ENCODE assay signal across 22 cellular contexts in the genomic region with DNA sequence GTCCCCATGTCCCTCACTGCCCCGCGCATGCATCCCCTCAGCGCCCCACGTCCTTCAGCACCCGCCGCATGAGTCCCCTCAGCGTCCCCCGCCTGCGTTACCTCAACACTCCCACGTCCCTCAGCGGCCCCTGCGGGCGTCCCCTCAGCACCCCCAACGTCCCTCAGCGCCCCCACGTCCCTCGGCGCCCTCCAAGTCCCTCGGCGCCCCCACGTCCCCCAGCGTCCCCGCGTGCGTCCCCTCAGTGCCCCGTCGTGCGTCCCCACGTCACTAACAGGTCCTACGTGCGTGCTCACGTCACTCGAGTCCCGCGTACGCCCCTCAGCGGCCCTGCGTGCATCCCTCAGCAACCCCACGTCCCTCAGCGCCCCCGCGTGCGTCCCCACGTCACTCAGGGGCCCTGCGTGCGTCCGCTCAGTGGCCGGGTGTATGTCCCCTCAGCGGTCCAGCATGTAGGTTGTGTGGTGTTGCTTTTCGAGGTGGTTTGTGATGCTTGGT.
"Had no signal": no experiment of that assay in that cellular context is flagged by ENCODE, and none has a peak within 500 bp of the region (broad histone marks: within the 10 kb centered on the region; RNA-seq: fewer than 3 reads in every experiment).

No MANE protein-coding gene starts in this region.

- H3K27ac ChIP-seq: brain microvascular endothelial cell, epithelial cell of prostate, WERI-Rb-1 had no signal

- FAIRE-seq: frontal cortex, small intestine had no signal

- H3K27me3 ChIP-seq: brain microvascular endothelial cell, heart right ventricle, upper lobe of right lung had no signal

- ATAC-seq: effector memory CD8-positive, alpha-beta T cell; mucosa of descending colon; naive thymus-derived CD4-positive, alpha-beta T cell; upper lobe of right lung had no signal

- H3K9ac ChIP-seq: SK-N-SH had no signal

- H3K36me3 Mint-ChIP-seq: activated naive CD8-positive, alpha-beta T cell treated with anti-CD3 and anti-CD28 coated beads for 36 hours; naive thymus-derived CD4-positive, alpha-beta T cell had no signal

- H3K4me3 Mint-ChIP-seq: activated naive CD8-positive, alpha-beta T cell treated with anti-CD3 and anti-CD28 coated beads for 36 hours; effector memory CD8-positive, alpha-beta T cell had no signal

- H3K4me3 ChIP-seq: mucosa of descending colon, upper lobe of right lung had no signal

- H3K36me3 ChIP-seq: brain microvascular endothelial cell, heart right ventricle, upper lobe of right lung, WERI-Rb-1 had no signal

- DNase-seq: activated CD4-positive, alpha-beta T cell treated with anti-CD3 and anti-CD28 coated beads, Interleukin-2, amount 50 U/mL, for 48 hours; activated CD8-positive, alpha-beta memory T cell treated with anti-CD3 and anti-CD28 coated beads, Interleukin-2, amount 50 U/mL, for 4 hours; activated naive CD8-positive, alpha-beta T cell treated with anti-CD3 and anti-CD28 coated beads for 36 hours; activated T-cell treated with anti-CD3 and anti-CD28 coated beads, Interleukin-2, amount 50 U/mL, for 48 hours; amygdala; brain microvascular endothelial cell; cerebellar nuclear complex; dermis blood vessel endothelial cell; effector memory CD8-positive, alpha-beta T cell; heart right ventricle; mucosa of descending colon; naive thymus-derived CD4-positive, alpha-beta T cell; SK-N-SH; small intestine; stimulated activated CD4-positive, alpha-beta T cell treated with anti-CD3 and anti-CD28 coated beads, Interleukin-4, amount 100 ng/mL, for 24 hours; stimulated activated naive CD4-positive, alpha-beta T cell; T-helper 1 cell; upper lobe of right lung; WERI-Rb-1 had no signal

- H3K9me3 ChIP-seq: heart right ventricle, mucosa of descending colon, SK-N-SH, upper lobe of right lung had no signal

- H3K27ac Mint-ChIP-seq: activated naive CD8-positive, alpha-beta T cell treated with anti-CD3 and anti-CD28 coated beads for 36 hours; effector memory CD8-positive, alpha-beta T cell; progenitor cell of endocrine pancreas had no signal
